Comparison of ENCODE assay signal across 10 cellular contexts in genomic region chr7:32070406-32071360, GRCh38. TPM values are rescaled to one million over a fixed set of nuclear protein-coding genes. Genes with fewer than 3 reads are reported as not detected.
DNase-seq lines count a peak whose midpoint lies in the region; ATAC-seq and TF ChIP-seq lines count a peak whose summit lies in the region.
"Had no signal": no experiment of that assay in that cellular context is flagged by ENCODE, and none has a peak within 500 bp of the region (broad histone marks: within the 10 kb centered on the region; RNA-seq: fewer than 3 reads in every experiment).

Gene PDE1C, minus strand, starts transcription at chr7:32070407.

- CTCF ChIA-PET in A673 (lab: Charles Lee) = no interaction called here

- H2AFZ ChIP-seq in neural cell (ENCODE audit: low read depth, low read length) = no peak within 1 kb of the TSS

- ATAC-seq in foreskin keratinocyte = peak; percentile 76
- no peak for ATAC-seq in HG02840 (IDR thresholded peaks at IDR 0.05; ENCODE audit: low FRiP score, unreplicated experiment)
- ATAC-seq in HG02938 (IDR thresholded peaks at IDR 0.05; ENCODE audit: unreplicated experiment) = no peak
- no peak for ATAC-seq in GM18870 (IDR thresholded peaks at IDR 0.05; ENCODE audit: unreplicated experiment)

- TF ChIP-seq RAD21 in neural cell (conservative IDR thresholded peaks at IDR 0.05) = no peak

- peak within 1 kb of the TSS; percentile 54 for H3K9ac ChIP-seq in neural cell (ENCODE audit: low read length)

- DNase-seq in A673 (ENCODE audit: low spot score) = no peak
- peak; percentile 46 for DNase-seq in NCI-H2171 treated with DMSO at 0.1 percent for 48 hours (lab: John Stamatoyannopoulos, UW)
- DNase-seq in foreskin keratinocyte = peak in 1 of 2 donors; percentile 27
- no peak for DNase-seq in MV-4-11 (lab: John Stamatoyannopoulos, UW)
- DNase-seq: T-helper 9 cell had no signal

- H3K4me1 ChIP-seq in A673 (ENCODE audit: insufficient read depth, low read length, poor library complexity, severe bottlenecking) (peaks cover 6% of the 10 kb centered on the region), foreskin keratinocyte (peaks cover 6% of the 10 kb centered on the region)

- intact Hi-C loops in A673 (cut with micrococcal nuclease; ENCODE audit: unreplicated experiment) = no loop called here

- TF ChIP-seq CTCF in A673 (conservative IDR thresholded peaks at IDR 0.05; ENCODE audit: low read depth, low read length) (no peak), foreskin keratinocyte (conservative IDR thresholded peaks at IDR 0.05) (no peak), neural cell (IDR thresholded peaks at IDR 0.05; ENCODE audit: poor library complexity, severe bottlenecking) (no peak)

- H3K4me2 ChIP-seq in neural cell (ENCODE audit: low read length) = peak within 1 kb of the TSS; percentile 66

- no peaks in the 10 kb centered on the region for H4K20me1 ChIP-seq in neural cell (ENCODE audit: insufficient read depth)

- no peak within 1 kb of the TSS for H3K27ac ChIP-seq in A673 (ENCODE audit: low read depth, low read length, poor library complexity, severe bottlenecking)
- H3K27ac ChIP-seq in foreskin keratinocyte = peak within 1 kb of the TSS; percentile 53
- H3K27ac ChIP-seq in neural cell (ENCODE audit: low read length) = no peak within 1 kb of the TSS
- H3K27ac ChIP-seq: C4-2B had no signal

- TF ChIP-seq EP300 in neural cell (conservative IDR thresholded peaks at IDR 0.05; ENCODE audit: poor library complexity, severe bottlenecking) = peak; percentile 81

- H3K9me2 ChIP-seq in neural cell (ENCODE audit: insufficient read depth, low read length) = no peaks in the 10 kb centered on the region

- H3K79me2 ChIP-seq in neural cell (replicated peaks; ENCODE audit: insufficient read depth, low read length) = no peaks in the 10 kb centered on the region

- no peaks in the 10 kb centered on the region for H3K36me3 ChIP-seq in A673 (ENCODE audit: insufficient read depth, low read length, poor library complexity, severe bottlenecking)
- no peaks in the 10 kb centered on the region for H3K36me3 ChIP-seq in neural cell (ENCODE audit: insufficient read depth, low read length)

- POLR2A ChIA-PET in A673 (lab: Charles Lee; ENCODE audit: low non-redundant PET) = interaction anchor here (0.6 kb wide), 2 partner anchors 17 to 662 kb away, joined by 3 read pairs; no protein-coding TSS in a partner anchor

- peaks cover 98% of the 10 kb centered on the region for H3K27me3 ChIP-seq in A673 (replicated peaks; ENCODE audit: insufficient read depth, low read depth, low read length, poor library complexity)
- H3K27me3 ChIP-seq in foreskin keratinocyte = no peaks in the 10 kb centered on the region
- peaks cover 55% of the 10 kb centered on the region for H3K27me3 ChIP-seq in neural cell (ENCODE audit: insufficient read depth, low read depth, low read length)

- H3F3A ChIP-seq in neural cell (ENCODE audit: insufficient read depth, low read length, poor library complexity, severe bottlenecking) = no peaks in the 10 kb centered on the region

- peak within 1 kb of the TSS; percentile 24 for H3K4me3 ChIP-seq in A673 (ENCODE audit: low read depth, low read length, poor library complexity, severe bottlenecking)
- peak within 1 kb of the TSS; percentile 72 for H3K4me3 ChIP-seq in neural cell (ENCODE audit: low read length)

- no TSS peak for BruUV-seq in A673 (replicated peaks; lab: Mats Ljungman, UMichigan)

- no peaks in the 10 kb centered on the region for H3K9me3 ChIP-seq in A673 (ENCODE audit: low read depth, low read length, poor library complexity, severe bottlenecking)
- no peaks in the 10 kb centered on the region for H3K9me3 ChIP-seq in neural cell (ENCODE audit: low read length)

TF ChIP-seq in neural cell, 6 proteins besides CTCF, POLR2A, EP300 and RAD21:
- TF ChIP-seq POLR2AphosphoS5 (IDR thresholded peaks at IDR 0.05) = peak; percentile 18
- peak; percentile 31 for TF ChIP-seq SMC3 (conservative IDR thresholded peaks at IDR 0.05; ENCODE audit: poor library complexity)
- peak; percentile 37 for TF ChIP-seq MXI1 (conservative IDR thresholded peaks at IDR 0.05; ENCODE audit: poor library complexity, severe bottlenecking)
- no peak for TF ChIP-seq EZH2 (IDR thresholded peaks at IDR 0.05; ENCODE audit: borderline replicate concordance, insufficient read depth, low read length, poor library complexity, severe bottlenecking)
- no peak for TF ChIP-seq REST (IDR thresholded peaks at IDR 0.05; ENCODE audit: borderline replicate concordance)
- no peak for TF ChIP-seq TAF1 (IDR thresholded peaks at IDR 0.05; ENCODE audit: low read depth)

RNA-seq across cellular contexts. Expression of gene PDE1C, which starts in this region (rescaled TPM):
- not detected in 2 replicates for total RNA-seq in A673 (2021)
- 18.5 and 31.5 TPM in 2 replicates for total RNA-seq in foreskin keratinocyte
- polyA plus RNA-seq in foreskin keratinocyte = 4.2 and 5.3 TPM in 2 replicates
- 6.6 and 8.2 TPM in 2 replicates for polyA plus RNA-seq in neural cell
- 15.3 and 20.4 TPM in 2 replicates for polyA minus RNA-seq in neural cell

Comparison
In these comparisons a context has a peak if more than half of its experiments do, and no peak if none do; other contexts are left out.
1. RNA of gene PDE1C (total RNA-seq): 18.5 to 31.5 TPM in foreskin keratinocyte; not detected in A673; every median in the first group is over 10 times any median in the second.